In genomic region chr20:57944988-57945387, GRCh38 we compare ENCODE assay signal across 8 cellular contexts.
"Had no signal": no experiment of that assay in that cellular context is flagged by ENCODE, and none has a peak within 500 bp of the region (broad histone marks: within the 10 kb centered on the region; RNA-seq: fewer than 3 reads in every experiment).

No MANE protein-coding gene starts in this region.

- H3K9ac ChIP-seq: KMS-11 had no signal

- ATAC-seq: GM23338 had no signal

- FAIRE-seq: H1, H54 had no signal

- H3K4me2 ChIP-seq: GM23338, KMS-11 had no signal

- H3K27ac ChIP-seq: HL-60, KMS-11 had no signal

- DNase-seq: H9, HCEC 1CT, KBM-7 had no signal

- H3K4me3 ChIP-seq: GM23338 had no signal

- H2AFZ ChIP-seq: GM23338 had no signal
